ENCODE assay signal across 1 cellular context in the genomic region with DNA sequence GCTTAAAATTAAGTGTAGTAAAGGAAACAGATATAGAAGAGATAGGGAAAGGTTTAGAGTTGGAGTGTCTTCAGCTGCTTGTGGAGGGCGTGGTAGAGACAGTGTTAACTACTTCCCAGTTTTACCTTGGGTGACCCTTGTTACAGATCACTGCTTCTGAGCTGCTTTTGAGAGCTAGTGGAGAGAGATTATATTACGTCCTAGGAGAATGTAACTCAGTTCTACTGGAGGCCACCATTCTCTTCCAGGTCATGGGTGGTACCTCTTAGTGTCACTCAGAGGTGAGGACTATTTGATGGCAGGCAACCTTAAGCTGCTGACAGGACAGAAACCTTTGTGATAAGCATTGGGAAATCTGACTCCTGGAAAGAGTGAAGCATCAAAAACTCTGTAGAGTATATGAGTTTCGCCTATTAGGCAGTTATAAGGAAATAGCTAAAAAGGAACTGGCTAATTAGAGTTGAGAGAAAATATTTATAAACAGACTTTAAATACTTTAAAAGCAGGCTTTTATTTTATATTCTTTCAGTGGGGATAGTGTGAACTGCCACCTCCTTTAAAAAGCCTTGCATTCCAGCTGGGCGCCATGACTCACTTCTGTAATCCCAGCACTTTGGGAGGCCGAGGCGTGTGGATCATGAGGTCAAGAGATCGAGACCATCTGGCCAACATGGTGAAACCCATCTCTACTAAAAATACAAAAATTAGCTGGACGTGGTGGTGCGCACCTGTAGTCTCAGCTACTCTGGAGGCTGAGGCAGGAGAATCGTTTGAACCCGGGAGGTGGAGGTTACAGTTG.
TF ChIP-seq lines count a peak whose summit lies in the region.

No MANE protein-coding gene starts in this region.

TF ChIP-seq in HCT116, 20 proteins besides CTCF, POLR2A, EP300 and RAD21 (continued from another document):
- TF ChIP-seq, protein P1, sequence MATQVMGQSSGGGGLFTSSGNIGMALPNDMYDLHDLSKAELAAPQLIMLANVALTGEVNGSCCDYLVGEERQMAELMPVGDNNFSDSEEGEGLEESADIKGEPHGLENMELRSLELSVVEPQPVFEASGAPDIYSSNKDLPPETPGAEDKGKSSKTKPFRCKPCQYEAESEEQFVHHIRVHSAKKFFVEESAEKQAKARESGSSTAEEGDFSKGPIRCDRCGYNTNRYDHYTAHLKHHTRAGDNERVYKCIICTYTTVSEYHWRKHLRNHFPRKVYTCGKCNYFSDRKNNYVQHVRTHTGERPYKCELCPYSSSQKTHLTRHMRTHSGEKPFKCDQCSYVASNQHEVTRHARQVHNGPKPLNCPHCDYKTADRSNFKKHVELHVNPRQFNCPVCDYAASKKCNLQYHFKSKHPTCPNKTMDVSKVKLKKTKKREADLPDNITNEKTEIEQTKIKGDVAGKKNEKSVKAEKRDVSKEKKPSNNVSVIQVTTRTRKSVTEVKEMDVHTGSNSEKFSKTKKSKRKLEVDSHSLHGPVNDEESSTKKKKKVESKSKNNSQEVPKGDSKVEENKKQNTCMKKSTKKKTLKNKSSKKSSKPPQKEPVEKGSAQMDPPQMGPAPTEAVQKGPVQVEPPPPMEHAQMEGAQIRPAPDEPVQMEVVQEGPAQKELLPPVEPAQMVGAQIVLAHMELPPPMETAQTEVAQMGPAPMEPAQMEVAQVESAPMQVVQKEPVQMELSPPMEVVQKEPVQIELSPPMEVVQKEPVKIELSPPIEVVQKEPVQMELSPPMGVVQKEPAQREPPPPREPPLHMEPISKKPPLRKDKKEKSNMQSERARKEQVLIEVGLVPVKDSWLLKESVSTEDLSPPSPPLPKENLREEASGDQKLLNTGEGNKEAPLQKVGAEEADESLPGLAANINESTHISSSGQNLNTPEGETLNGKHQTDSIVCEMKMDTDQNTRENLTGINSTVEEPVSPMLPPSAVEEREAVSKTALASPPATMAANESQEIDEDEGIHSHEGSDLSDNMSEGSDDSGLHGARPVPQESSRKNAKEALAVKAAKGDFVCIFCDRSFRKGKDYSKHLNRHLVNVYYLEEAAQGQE (IDR thresholded peaks at IDR 0.05; ENCODE audit: low read depth) = no peak
- TF ChIP-seq EZH2 (IDR thresholded peaks at IDR 0.05) = no peak
- TF ChIP-seq TCF7L2 (IDR thresholded peaks at IDR 0.05; ENCODE audit: borderline replicate concordance, extremely low read depth, insufficient read depth, insufficient read length) = no peak
- no peak for TF ChIP-seq EGR1 (IDR thresholded peaks at IDR 0.05; ENCODE audit: low read depth)
- no peak for TF ChIP-seq EZH2phosphoT487 (IDR thresholded peaks at IDR 0.05; ENCODE audit: borderline replicate concordance)
